In the genomic region with DNA sequence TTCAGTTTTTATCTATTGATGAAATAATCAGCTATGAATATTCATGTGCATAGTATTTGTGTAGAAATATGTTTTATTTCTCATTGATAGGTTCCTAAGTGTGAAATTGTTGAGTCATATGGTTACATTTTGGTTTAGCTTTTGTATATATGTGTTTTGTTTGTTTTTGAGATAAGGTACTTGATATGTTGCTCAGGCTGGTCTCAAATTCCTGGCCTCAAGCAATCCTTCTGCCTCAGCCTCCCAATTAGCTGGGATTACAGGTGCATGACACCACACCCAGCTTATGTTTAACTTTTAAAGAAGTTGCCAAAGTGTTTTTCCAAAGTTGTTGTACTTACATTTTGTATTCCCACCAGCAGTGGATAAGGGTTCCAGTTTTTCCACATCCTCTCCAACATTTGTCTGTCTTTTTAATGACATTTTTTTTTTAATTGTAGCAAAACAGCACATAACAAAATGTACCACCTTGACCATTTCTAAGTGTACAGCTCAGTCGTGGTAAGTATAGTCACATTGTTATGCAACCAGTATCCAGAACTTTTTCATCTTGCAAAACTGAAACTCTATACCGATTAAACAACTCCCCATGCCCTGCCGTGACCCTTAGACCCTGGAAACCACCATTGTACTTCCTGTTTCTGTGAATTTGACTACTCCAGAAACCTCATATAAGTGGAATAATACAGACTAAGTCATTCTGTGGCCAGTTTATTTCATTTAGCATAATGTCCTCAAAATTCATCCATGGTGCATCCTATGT, we compare ENCODE assay signal across 8 cellular contexts. TPM values are rescaled to one million over a fixed set of nuclear protein-coding genes. Genes with fewer than 3 reads are reported as not detected.
DNase-seq lines count a peak whose midpoint lies in the region; ATAC-seq lines count a peak whose summit lies in the region.

No MANE protein-coding gene starts in this region.

- H3K4me3 Mint-ChIP-seq in dendritic cell treated with granulocyte-macrophage colony-stimulating factor and Interleukin-4, amounts not matched to agents 40 ng/mL and 50 ng/mL, for 4 days: peak overlapping the region; percentile 26

- peak; percentile 71 for ATAC-seq in GM21515 (IDR thresholded peaks at IDR 0.05; ENCODE audit: unreplicated experiment)

- peak; percentile 7 for DNase-seq in COLO668 (lab: John Stamatoyannopoulos, UW; ENCODE audit: unreplicated experiment)
- DNase-seq in HuH-7 (ENCODE audit: low spot score): peak; percentile 27
- no peak for DNase-seq in stimulated activated CD4-positive, alpha-beta T cell treated with anti-CD3 and anti-CD28 coated beads, Interleukin-2, amount 100 ng/mL, for 24 hours
- DNase-seq in SHP77 treated with DMSO at 0.1 percent for 48 hours (lab: John Stamatoyannopoulos, UW): no peak
- DNase-seq in ureter (ENCODE audit: low spot score): no peak
- no peak for DNase-seq in stimulated activated naive CD4-positive, alpha-beta T cell (lab: John Stamatoyannopoulos, UW)

- H3K4me1 Mint-ChIP-seq in dendritic cell treated with granulocyte-macrophage colony-stimulating factor and Interleukin-4, amounts not matched to agents 40 ng/mL and 50 ng/mL, for 4 days (ENCODE audit: low read depth): peaks cover 23% of the 10 kb centered on the region

- H3K36me3 Mint-ChIP-seq in dendritic cell treated with granulocyte-macrophage colony-stimulating factor and Interleukin-4, amounts not matched to agents 40 ng/mL and 50 ng/mL, for 4 days (ENCODE audit: low read depth): no peaks in the 10 kb centered on the region

- H3K9me3 Mint-ChIP-seq in dendritic cell treated with granulocyte-macrophage colony-stimulating factor and Interleukin-4, amounts not matched to agents 40 ng/mL and 50 ng/mL, for 4 days: no peaks in the 10 kb centered on the region

- peaks cover 4% of the 10 kb centered on the region for H3K27me3 Mint-ChIP-seq in dendritic cell treated with granulocyte-macrophage colony-stimulating factor and Interleukin-4, amounts not matched to agents 40 ng/mL and 50 ng/mL, for 4 days

- intact Hi-C loops in dendritic cell treated with granulocyte-macrophage colony-stimulating factor and Interleukin-4, amounts not matched to agents 40 ng/mL and 50 ng/mL, for 4 days (cut with micrococcal nuclease): loop anchor here (1.0 kb wide), 1 partner anchor 32 kb away; no protein-coding TSS in a partner anchor

- H3K27ac Mint-ChIP-seq in dendritic cell treated with granulocyte-macrophage colony-stimulating factor and Interleukin-4, amounts not matched to agents 40 ng/mL and 50 ng/mL, for 4 days: peak overlapping the region; percentile 74

RNA-seq across cellular contexts. Expression of a gene that starts 12.6 kb away (rescaled TPM):
- total RNA-seq in ureter: 14.2 TPM

RNA-seq across cellular contexts. Expression of a gene that starts 53.3 kb away (rescaled TPM):
- total RNA-seq in ureter: 23.2 TPM

RNA-seq across cellular contexts. Expression of a gene that starts 54.6 kb away (rescaled TPM):
- total RNA-seq in ureter: 4.6 TPM

Comparison
In these comparisons a context has a peak if more than half of its experiments do, and no peak if none do; other contexts are left out.
1. DNase-seq: peak in COLO668 (single experiment) and HuH-7 (single experiment); none in stimulated activated CD4-positive, alpha-beta T cell treated with anti-CD3 and anti-CD28 coated beads, Interleukin-2, amount 100 ng/mL, for 24 hours (0 of 2), SHP77 treated with DMSO at 0.1 percent for 48 hours (single experiment), ureter (single experiment) and stimulated activated naive CD4-positive, alpha-beta T cell (0 of 6).